ENCODE assay signal across 20 cellular contexts in genomic region chr12:59121466-59121865, GRCh38.
"Had no signal": no experiment of that assay in that cellular context is flagged by ENCODE, and none has a peak within 500 bp of the region (broad histone marks: within the 10 kb centered on the region; RNA-seq: fewer than 3 reads in every experiment).

No MANE protein-coding gene starts in this region.

- FAIRE-seq: islet of Langerhans had no signal

- ATAC-seq: gastrocnemius medialis; heart right ventricle; naive thymus-derived CD4-positive, alpha-beta T cell; right cardiac atrium; stimulated activated memory B cell treated with anti-CD40 and anti-IgM and Interleukin-4, amounts not matched to agents 10 μg/mL and 1 μg/mL and 100 μg/mL, for 72 hours; upper lobe of right lung had no signal

- H3K9me3 ChIP-seq: gastrocnemius medialis, heart right ventricle, ovary, tibial nerve, upper lobe of right lung, vagina had no signal

- H3K36me3 ChIP-seq: gastrocnemius medialis, heart right ventricle, ovary, spleen, stomach, tibial nerve, upper lobe of right lung, vagina had no signal

- DNase-seq: dermis blood vessel endothelial cell; erythroblast; gastrocnemius medialis; heart right ventricle; hypothalamus; kidney glomerular epithelial cell; mesendoderm; naive thymus-derived CD4-positive, alpha-beta T cell; ovary; right cardiac atrium; spleen; stimulated activated CD4-positive, alpha-beta T cell treated with anti-CD3 and anti-CD28 coated beads, Interleukin-15, amount 100 ng/mL, for 24 hours; stimulated activated CD4-positive, alpha-beta T cell treated with anti-CD3 and anti-CD28 coated beads, Interleukin-1b, Interleukin-23, amount 100 ng/mL, for 48 hours; stimulated activated CD4-positive, alpha-beta T cell treated with anti-CD3 and anti-CD28 coated beads, Interleukin-4, amount 100 ng/mL, for 24 hours; stomach; upper lobe of right lung had no signal

- H3K4me3 ChIP-seq: gastrocnemius medialis, heart right ventricle, ovary, spleen, stomach, tibial nerve, upper lobe of right lung, vagina had no signal

- H3K27ac ChIP-seq: gastrocnemius medialis, ovary, spleen, stomach, upper lobe of right lung, vagina had no signal

- H3K4me1 ChIP-seq: gastrocnemius medialis, spleen, stomach, upper lobe of right lung, vagina had no signal

- H3K27me3 ChIP-seq: gastrocnemius medialis, heart right ventricle, ovary, spleen, stomach, tibial nerve, upper lobe of right lung, vagina had no signal
